ENCODE assay signal across 8 cellular contexts in the genomic region with DNA sequence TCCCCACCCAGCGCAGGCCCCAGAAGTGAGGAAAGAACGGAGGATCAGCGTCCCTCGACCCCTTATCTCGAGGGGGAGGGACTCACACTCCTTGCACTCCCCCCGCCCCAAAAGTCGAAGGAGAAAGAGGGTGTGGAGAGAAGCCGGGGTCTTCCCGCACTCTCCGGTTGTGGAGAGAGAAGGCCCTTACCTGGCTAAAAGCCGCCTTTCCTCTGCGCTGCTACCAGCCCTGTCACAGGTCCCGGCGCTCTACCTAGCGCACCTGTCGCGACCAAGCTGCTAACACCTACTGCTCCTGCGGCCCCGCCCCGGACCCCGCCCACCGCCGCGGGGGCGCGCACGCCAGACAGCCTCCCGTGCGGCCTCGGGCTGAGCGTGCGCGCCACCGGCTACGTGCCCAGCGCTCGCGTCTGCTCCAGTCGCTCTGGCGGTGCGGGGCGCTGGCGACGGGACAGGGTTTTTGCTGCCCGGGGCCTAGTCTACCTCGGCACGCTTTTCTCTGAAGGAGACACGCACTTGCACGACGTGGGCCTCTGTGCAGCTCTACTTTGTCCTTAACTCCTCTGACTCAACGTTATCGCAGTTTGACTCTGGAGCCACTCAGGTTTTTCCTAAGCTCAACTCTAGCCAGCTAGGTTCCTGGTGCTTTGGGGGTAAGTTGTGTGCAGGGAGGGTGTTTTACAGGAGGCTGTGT. TPM values are rescaled to one million over a fixed set of nuclear protein-coding genes. Genes with fewer than 3 reads are reported as not detected.
DNase-seq lines count a peak whose midpoint lies in the region; ATAC-seq and TF ChIP-seq lines count a peak whose summit lies in the region.

Gene LIMA1, minus strand, starts transcription at position 291 of the 694 bp plus-strand sequence. CDS start 34,769 bp downstream, outside the sequence.

- no peaks in the 10 kb centered on the region for H3K36me3 ChIP-seq in adipocyte (ENCODE audit: control insufficient read depth, insufficient read depth, low read length, severe bottlenecking)
- no peaks in the 10 kb centered on the region for H3K36me3 ChIP-seq in transverse colon

- peak within 1 kb of the TSS; percentile 81 to 89 (median 87) for H3K27ac ChIP-seq in transverse colon

- H3K4me1 ChIP-seq in adipocyte (ENCODE audit: control insufficient read depth, insufficient read depth, low read length) (peaks cover 16% of the 10 kb centered on the region), transverse colon (peaks cover 3 to 53% (median 23%) of the 10 kb centered on the region in 4 donors)

- DNase-seq in GM12864 (ENCODE audit: low read depth) (peak; percentile 55), NCI-H1417 treated with DMSO at 0.1 percent for 48 hours (lab: John Stamatoyannopoulos, UW) (peak; percentile 72), T follicular helper cell (ENCODE audit: low read depth) (peak; percentile 91), adipocyte (ENCODE audit: low read depth) (peak; percentile 95), cardiac septum (ENCODE audit: low spot score) (peak; percentile 94), pons (ENCODE audit: low spot score) (peak; percentile 79), transverse colon (peak; percentile 96)

- H3K9me3 ChIP-seq in adipocyte (ENCODE audit: control insufficient read depth, low read length) (no peaks in the 10 kb centered on the region), transverse colon (no peaks in the 10 kb centered on the region)

- no peaks in the 10 kb centered on the region for H3K27me3 ChIP-seq in adipocyte (replicated peaks; ENCODE audit: control insufficient read depth, insufficient read depth, low read length)
- no peaks in the 10 kb centered on the region for H3K27me3 ChIP-seq in transverse colon

- TF ChIP-seq EP300 in transverse colon (IDR thresholded peaks at IDR 0.05; ENCODE audit: low read depth), result no peak

- intact Hi-C loops in cardiac septum (cut with DNase I) (no loop called here), transverse colon (cut with DNase I; ENCODE audit: low total_unique reads) (no loop called here)

- in situ Hi-C loops in transverse colon (cut with MboI; ENCODE audit: low pct_ligation_motif_present in 1 of 4, low pct_unique_long_range_greater_than_20kb in 1 of 4, low sequenced_read_pairs in 3 of 4), result no loop called here

- peak within 1 kb of the TSS; percentile 77 for H3K4me3 ChIP-seq in GM12864 (ENCODE audit: low read depth, low read length)
- peak within 1 kb of the TSS; percentile 95 for H3K4me3 ChIP-seq in adipocyte (ENCODE audit: low read length)
- peak within 1 kb of the TSS; percentile 50 to 78 (median 62) for H3K4me3 ChIP-seq in transverse colon

- TF ChIP-seq CTCF in GM12864 (IDR thresholded peaks at IDR 0.05; ENCODE audit: low read depth, low read length, missing control alignments) (peak; percentile 42), transverse colon (IDR thresholded peaks at IDR 0.05) (peak in 3 of 5 experiments; percentile 41 to 70 (median 49))

- peak; percentile 97 for ATAC-seq in HG02759 (IDR thresholded peaks at IDR 0.05; ENCODE audit: unreplicated experiment)

- peak; percentile 94 for TF ChIP-seq POLR2A in transverse colon (IDR thresholded peaks at IDR 0.05)

- WGBS in transverse colon (ENCODE audit: low coverage in 1 of 2), 2 donors, result 1% methylated on average over 51 of the region's 52 CpGs; no CpG with 5 or more reads in 1 of the 2 donors

- peak within 1 kb of the TSS; percentile 93 for H3K9ac ChIP-seq in adipocyte (ENCODE audit: low read length)

RNA-seq across cellular contexts. Expression of gene LIMA1, which starts in this region (rescaled TPM):
- 24.3 TPM for total RNA-seq in cardiac septum
- total RNA-seq in transverse colon, result 100 to 1,000 TPM; 151 to 259 (median 243) TPM

Comparison
In these comparisons a context has a peak if more than half of its experiments do, and no peak if none do; other contexts are left out.
1. Peak in every context shown above with its lines: DNase-seq, ATAC-seq, H3K4me3 ChIP-seq and H3K27ac ChIP-seq.